Comparison of ENCODE assay signal across 18 cellular contexts in the genomic region with DNA sequence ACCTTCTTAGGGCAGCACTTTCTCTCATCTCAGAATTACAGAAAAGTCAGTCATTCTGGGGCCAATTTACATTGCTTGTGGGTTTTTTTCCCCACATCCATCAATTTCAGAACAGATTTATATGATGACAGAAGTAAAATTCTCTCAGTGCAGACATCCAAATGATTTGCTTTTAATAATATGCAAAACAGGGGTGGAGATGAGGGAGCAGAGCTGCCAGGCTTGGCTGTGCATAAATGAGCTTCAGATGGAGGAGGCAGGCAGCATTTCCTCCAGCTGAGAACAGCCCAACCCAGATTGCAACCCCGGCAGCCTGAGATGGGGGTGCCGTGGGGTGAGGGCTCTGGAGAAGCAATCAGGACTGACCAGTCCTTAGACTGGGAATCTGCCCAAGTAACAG. TPM values are rescaled to one million over a fixed set of nuclear protein-coding genes. Genes with fewer than 3 reads are reported as not detected.
A peak's percentile ranks its signal among the peaks of the same experiment; 100 is the strongest.
DNase-seq lines count a peak whose midpoint lies in the region; ATAC-seq and TF ChIP-seq lines count a peak whose summit lies in the region.
"Had no signal": no experiment of that assay in that cellular context is flagged by ENCODE, and none has a peak within 500 bp of the region (broad histone marks: within the 10 kb centered on the region; RNA-seq: fewer than 3 reads in every experiment).

No MANE protein-coding gene starts in this region.

- H3K79me2 ChIP-seq in neural cell (replicated peaks; ENCODE audit: insufficient read depth, low read length), result no peaks in the 10 kb centered on the region
- no peaks in the 10 kb centered on the region for H3K79me2 ChIP-seq in hepatocyte

- intact Hi-C loops in left cardiac atrium (cut with DNase I), result no loop called here

- no peak overlapping the region for H2AFZ ChIP-seq in neural cell (ENCODE audit: low read depth, low read length)
- no peak overlapping the region for H2AFZ ChIP-seq in hepatocyte
- H2AFZ ChIP-seq: GM23248 had no signal

- no peaks in the 10 kb centered on the region for H3K36me3 Mint-ChIP-seq in T-helper 17 cell (ENCODE audit: low read depth)

- peak; percentile 77 for TF ChIP-seq EP300 in neural cell (conservative IDR thresholded peaks at IDR 0.05; ENCODE audit: poor library complexity, severe bottlenecking)

- no peaks in the 10 kb centered on the region for H3F3A ChIP-seq in neural cell (ENCODE audit: insufficient read depth, low read length, poor library complexity, severe bottlenecking)

- H3K27ac Mint-ChIP-seq in T-helper 17 cell, result peak overlapping the region; percentile 51

- H3K36me3 ChIP-seq in BLaER1 (no peaks in the 10 kb centered on the region), neural cell (ENCODE audit: insufficient read depth, low read length) (no peaks in the 10 kb centered on the region), brain microvascular endothelial cell (replicated peaks) (no peaks in the 10 kb centered on the region), hepatocyte (replicated peaks; ENCODE audit: insufficient read depth, low read depth) (no peaks in the 10 kb centered on the region)

- H3K4me3 Mint-ChIP-seq in T-helper 17 cell, result no peak overlapping the region

- H3K4me2 ChIP-seq in BLaER1 (0 out of 2 replicates have a peak overlapping the region, but pooled peaks have one; percentile 2), neural cell (ENCODE audit: low read length) (no peak overlapping the region), hepatocyte (no peak overlapping the region)

- H4K20me1 ChIP-seq in BLaER1 (no peaks in the 10 kb centered on the region), neural cell (ENCODE audit: insufficient read depth) (no peaks in the 10 kb centered on the region), hepatocyte (ENCODE audit: insufficient read depth, poor library complexity, severe bottlenecking) (no peaks in the 10 kb centered on the region)

- no peak for DNase-seq in T-helper 17 cell
- DNase-seq in left cardiac atrium, result no peak
- no peak for DNase-seq in brain microvascular endothelial cell
- no peak for DNase-seq in hepatocyte (ENCODE audit: low spot score)
- DNase-seq: Caco-2, DMS153, EL, GM23248, KG1, NCI-H1048, NCI-H1436 treated with DMSO at 0.1 percent for 48 hours, NCI-H2081 treated with DMSO at 0.1 percent for 48 hours, NCI-H226 had no signal

- no peak for TF ChIP-seq RAD21 in neural cell (conservative IDR thresholded peaks at IDR 0.05)

- H3K27me3 ChIP-seq in BLaER1 (no peaks in the 10 kb centered on the region), neural cell (ENCODE audit: insufficient read depth, low read depth, low read length) (no peaks in the 10 kb centered on the region), brain microvascular endothelial cell (replicated peaks) (no peaks in the 10 kb centered on the region), hepatocyte (no peaks in the 10 kb centered on the region)

- 51% methylated on average over 2 of the region's 2 CpGs for WGBS in hepatocyte (ENCODE audit: low lambda C conversion rate, missing lambda C conversion rate)

- ATAC-seq in GM18511 (IDR thresholded peaks at IDR 0.05; ENCODE audit: unreplicated experiment), result peak; percentile 33
- no peak for ATAC-seq in T-helper 17 cell
- no peak for ATAC-seq in left cardiac atrium
- ATAC-seq: Right ventricle myocardium inferior had no signal

- no peaks in the 10 kb centered on the region for H3K9me3 ChIP-seq in BLaER1
- no peaks in the 10 kb centered on the region for H3K9me3 ChIP-seq in T-helper 17 cell (ENCODE audit: control insufficient read depth, low read length, poor library complexity, severe bottlenecking)
- H3K9me3 ChIP-seq in neural cell (ENCODE audit: low read length), result no peaks in the 10 kb centered on the region
- H3K9me3 ChIP-seq in hepatocyte (ENCODE audit: low read depth), result no peaks in the 10 kb centered on the region
- H3K9me3 ChIP-seq: Caco-2 had no signal

- in situ Hi-C loops in brain microvascular endothelial cell (cut with HindIII; ENCODE audit: low pct_ligation_motif_present, low sequenced_read_pairs), result no loop called here

- H3K4me1 Mint-ChIP-seq in T-helper 17 cell, result peaks cover 3% of the 10 kb centered on the region

- H3K9me2 ChIP-seq in neural cell (ENCODE audit: insufficient read depth, low read length), result no peaks in the 10 kb centered on the region
- no peaks in the 10 kb centered on the region for H3K9me2 ChIP-seq in hepatocyte (replicated peaks; ENCODE audit: insufficient read depth)

- H3K4me3 ChIP-seq in BLaER1, result no peak overlapping the region
- peak overlapping the region; percentile 44 for H3K4me3 ChIP-seq in neural cell (ENCODE audit: low read length)
- no peak overlapping the region for H3K4me3 ChIP-seq in brain microvascular endothelial cell (ENCODE audit: low read depth, low read length)
- H3K4me3 ChIP-seq in hepatocyte, result no peak overlapping the region
- H3K4me3 ChIP-seq: GM23248, SK-N-MC had no signal

- peaks cover 13% of the 10 kb centered on the region for H3K4me1 ChIP-seq in BLaER1
- H3K4me1 ChIP-seq in hepatocyte (ENCODE audit: insufficient read depth), result no peaks in the 10 kb centered on the region

- no peak overlapping the region for H3K27ac ChIP-seq in BLaER1
- H3K27ac ChIP-seq in neural cell (ENCODE audit: low read length), result peak overlapping the region; percentile 88
- H3K27ac ChIP-seq in brain microvascular endothelial cell, result no peak overlapping the region
- H3K27ac ChIP-seq in hepatocyte, result no peak overlapping the region
- H3K27ac ChIP-seq: GM23248, SK-N-MC had no signal

- H3K27me3 Mint-ChIP-seq in T-helper 17 cell, result no peaks in the 10 kb centered on the region

- H3K9ac ChIP-seq in BLaER1, result no peak overlapping the region
- H3K9ac ChIP-seq in neural cell (ENCODE audit: low read length), result peak overlapping the region; percentile 54
- H3K9ac ChIP-seq: GM23248 had no signal

- TF ChIP-seq CTCF in neural cell (IDR thresholded peaks at IDR 0.05; ENCODE audit: poor library complexity, severe bottlenecking) (no peak), brain microvascular endothelial cell (IDR thresholded peaks at IDR 0.05; ENCODE audit: low read depth, low read length, missing control alignments) (no peak), hepatocyte (IDR thresholded peaks at IDR 0.05; ENCODE audit: poor library complexity) (no peak)

TF ChIP-seq in neural cell, 6 proteins besides CTCF, POLR2A, EP300 and RAD21:
- TF ChIP-seq SMC3 (conservative IDR thresholded peaks at IDR 0.05; ENCODE audit: poor library complexity) (no peak), POLR2AphosphoS5 (IDR thresholded peaks at IDR 0.05) (peak; percentile 27)

RNA-seq across cellular contexts. Expression of a gene that starts 44.0 kb away (rescaled TPM):
- total RNA-seq in T-helper 17 cell (100 to 1,000 TPM; 109 to 111 TPM), left cardiac atrium (10 to 100 TPM in 1 of 2 donors, 1 to 10 TPM in 1; 9.2 to 16.8 TPM), hepatocyte (39.2 and 58.3 TPM in 2 replicates)
- polyA plus RNA-seq in neural cell (11.9 and 13.6 TPM in 2 replicates), hepatocyte (18.5 and 22.6 TPM in 2 replicates)
- 9.3 and 22.6 TPM in 2 replicates for polyA minus RNA-seq in neural cell
